11 cellular contexts compared by ENCODE assay signal in genomic region chr12:40183745-40184144, GRCh38. TPM values are rescaled to one million over a fixed set of nuclear protein-coding genes. Genes with fewer than 3 reads are reported as not detected.
"Had no signal": no experiment of that assay in that cellular context is flagged by ENCODE, and none has a peak within 500 bp of the region (broad histone marks: within the 10 kb centered on the region; RNA-seq: fewer than 3 reads in every experiment).

No MANE protein-coding gene starts in this region.

- H3K9me3 ChIP-seq: HAP-1 had no signal

- H2AFZ ChIP-seq: GM23248 had no signal

- H3K9ac ChIP-seq: GM23248, KMS-11 had no signal

- H3K27ac ChIP-seq: GM23248, KMS-11 had no signal

- DNase-seq: GM23248, GOT3, H7, HFFc6, IMR-90, KBM-7 had no signal

- FAIRE-seq: HTR-8/SVneo had no signal

- H3K4me3 ChIP-seq: GM23248, HAP-1 had no signal

- H3K36me3 ChIP-seq: HAP-1 had no signal

- H3K4me2 ChIP-seq: KMS-11 had no signal

- ATAC-seq: HCT116 had no signal

- H3K4me1 ChIP-seq: HAP-1 had no signal

RNA-seq across cellular contexts. Expression of gene LRRK2, which starts 41.1 kb away (rescaled TPM):
- total RNA-seq: HT-29 had no signal
